24 cellular contexts compared by ENCODE assay signal in the genomic region with DNA sequence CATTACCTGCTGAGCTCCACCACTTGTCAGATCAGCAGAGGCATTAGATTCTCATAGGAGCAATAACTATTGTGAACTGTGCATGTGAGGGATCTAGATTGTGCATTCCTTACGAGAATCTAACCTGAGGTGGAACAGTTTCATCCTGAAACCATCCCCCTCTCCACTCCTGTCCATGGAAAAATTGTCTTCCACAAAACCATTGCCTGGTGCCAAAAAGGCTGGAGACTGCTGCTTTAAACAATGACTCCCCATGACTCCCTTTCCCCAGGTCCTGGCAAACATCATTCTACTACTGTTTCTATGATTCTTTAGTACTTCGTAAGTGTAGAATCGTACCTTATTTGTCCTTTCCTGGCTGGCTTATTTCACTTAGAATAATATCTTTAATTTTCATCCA. TPM values are rescaled to one million over a fixed set of nuclear protein-coding genes. Genes with fewer than 3 reads are reported as not detected.
A peak's percentile ranks its signal among the peaks of the same experiment; 100 is the strongest.
DNase-seq lines count a peak whose midpoint lies in the region; ATAC-seq, FAIRE-seq and TF ChIP-seq lines count a peak whose summit lies in the region.
"Had no signal": no experiment of that assay in that cellular context is flagged by ENCODE, and none has a peak within 500 bp of the region (broad histone marks: within the 10 kb centered on the region; RNA-seq: fewer than 3 reads in every experiment).

No MANE protein-coding gene starts in this region.

- POLR2A ChIA-PET in HepG2 (lab: Yijun Ruan, JAX) = interaction anchor here (1.4 kb wide), 1 partner anchor 9 kb away, joined by 3 read pairs; no protein-coding TSS in a partner anchor

- peaks cover 27 to 66% of the 10 kb centered on the region in 2 experiments for H3K36me3 ChIP-seq in HepG2 (replicated peaks in 1 of 2; ENCODE audit: control insufficient read depth in 1 of 2, insufficient read depth in 2 of 2, low read length in 2 of 2)
- H3K36me3 ChIP-seq in right lobe of liver = peaks cover 5 to 61% (median 31%) of the 10 kb centered on the region in 4 donors
- peaks cover 85% of the 10 kb centered on the region for H3K36me3 ChIP-seq in endodermal cell (ENCODE audit: control insufficient read depth, insufficient read depth, low read length)

- ATAC-seq in HepG2 (no peak), right lobe of liver (no peak), HG03442 (IDR thresholded peaks at IDR 0.05; ENCODE audit: unreplicated experiment) (no peak), HG02623 (IDR thresholded peaks at IDR 0.05; ENCODE audit: unreplicated experiment) (no peak)
- ATAC-seq: Right ventricle myocardium inferior had no signal

- H3K27me3 Mint-ChIP-seq in activated T-helper 1 cell treated with anti-CD3 and anti-CD28 coated beads, Interleukin-12 subunit alpha, Interleukin-12 subunit beta, Interleukin-2, Interleukin-4 antibody, amounts not matched to agents 30 ng/mL and 10 ng/mL and 1 ng/mL, durations not matched to agents 14 hours and 24 hours and 36 hours (ENCODE audit: insufficient read depth) = no peaks in the 10 kb centered on the region
- H3K27me3 Mint-ChIP-seq in endodermal cell (ENCODE audit: insufficient read depth) (no peaks in the 10 kb centered on the region), type B pancreatic cell (no peaks in the 10 kb centered on the region)
- H3K27me3 Mint-ChIP-seq: B cell had no signal

- TF ChIP-seq EP300 in HepG2 (IDR thresholded peaks at IDR 0.05; ENCODE audit: low read depth in 2 of 2, low read length in 2 of 2) (no peak), HepG2 (CRISPR knock-in tag; IDR thresholded peaks at IDR 0.05; ENCODE audit: borderline replicate concordance) (no peak)

- no peak overlapping the region for H3K4me3 Mint-ChIP-seq in activated T-helper 1 cell treated with anti-CD3 and anti-CD28 coated beads, Interleukin-12 subunit alpha, Interleukin-12 subunit beta, Interleukin-2, Interleukin-4 antibody, amounts not matched to agents 30 ng/mL and 10 ng/mL and 1 ng/mL, durations not matched to agents 14 hours and 24 hours and 36 hours
- H3K4me3 Mint-ChIP-seq in endodermal cell = no peak overlapping the region
- no peak overlapping the region for H3K4me3 Mint-ChIP-seq in type B pancreatic cell
- H3K4me3 Mint-ChIP-seq: B cell, CD14-positive monocyte had no signal

- H3K27ac ChIP-seq in HepG2 (ENCODE audit: extremely low read length, insufficient read depth, low read length) (no peak overlapping the region), right lobe of liver (no peak overlapping the region), endodermal cell (ENCODE audit: low read depth, low read length) (no peak overlapping the region)
- H3K27ac ChIP-seq: GM23248, SJSA1 had no signal

- H3K4me2 ChIP-seq in HepG2 (ENCODE audit: low read depth, low read length) = no peak overlapping the region

- 97% methylated on average over 3 of the region's 3 CpGs for WGBS in HepG2 (ENCODE audit: low lambda C conversion rate)
- WGBS in right lobe of liver (ENCODE audit: insufficient coverage, low coverage, low lambda C conversion rate, missing lambda C conversion rate) = 93% methylated on average over 2 of the region's 3 CpGs
- 91 to 92% methylated on average over 3 of the region's 3 CpGs for WGBS in endodermal cell (ENCODE audit: insufficient coverage in 1 of 2, insufficient read length in 1 of 2), 2 experiments

- H4K20me1 ChIP-seq in HepG2 (ENCODE audit: insufficient read depth, low read length) = no peaks in the 10 kb centered on the region

- CTCF ChIA-PET in HepG2 (lab: Yijun Ruan, JAX; ENCODE audit: low intra/inter-chr PET ratio, low total read pairs) = no interaction called here

- H3K27me3 ChIP-seq in HepG2 (ENCODE audit: control insufficient read depth in 1 of 2, insufficient read depth in 2 of 2, low read length in 2 of 2) (no peaks in the 10 kb centered on the region), right lobe of liver (no peaks in the 10 kb centered on the region), endodermal cell (ENCODE audit: control insufficient read depth, insufficient read depth, low read length, poor library complexity, severe bottlenecking) (no peaks in the 10 kb centered on the region)
- H3K27me3 ChIP-seq: SJSA1 had no signal

- BruUV-seq in HepG2 (replicated peaks; lab: Mats Ljungman, UMichigan) = no TSS peak

- H3K9ac ChIP-seq in HepG2 (ENCODE audit: insufficient read depth, low read depth, low read length) = no peak overlapping the region
- H3K9ac ChIP-seq in endodermal cell (ENCODE audit: extremely low read depth, low read length, poor library complexity, severe bottlenecking) = no peak overlapping the region
- H3K9ac ChIP-seq: GM23248 had no signal

- H3K9me3 ChIP-seq in HepG2 (ENCODE audit: low read length) = no peaks in the 10 kb centered on the region
- H3K9me3 ChIP-seq in right lobe of liver = no peaks in the 10 kb centered on the region
- no peaks in the 10 kb centered on the region for H3K9me3 ChIP-seq in endodermal cell (ENCODE audit: control insufficient read depth, low read length)
- H3K9me3 ChIP-seq: HAP-1, SJSA1 had no signal

- no peaks in the 10 kb centered on the region for H3K79me2 ChIP-seq in HepG2 (ENCODE audit: insufficient read depth, low read length)

- FAIRE-seq in HepG2 (lab: Jason Lieb, UNC) = no peak
- FAIRE-seq: A204.1, GM12892 had no signal

- no peaks in the 10 kb centered on the region for H3K9me3 Mint-ChIP-seq in activated T-helper 1 cell treated with anti-CD3 and anti-CD28 coated beads, Interleukin-12 subunit alpha, Interleukin-12 subunit beta, Interleukin-2, Interleukin-4 antibody, amounts not matched to agents 30 ng/mL and 10 ng/mL and 1 ng/mL, durations not matched to agents 14 hours and 24 hours and 36 hours
- no peaks in the 10 kb centered on the region for H3K9me3 Mint-ChIP-seq in endodermal cell
- H3K9me3 Mint-ChIP-seq in type B pancreatic cell = no peaks in the 10 kb centered on the region
- H3K9me3 Mint-ChIP-seq: CD14-positive monocyte had no signal

- no peak for TF ChIP-seq RAD21 in HepG2 (CRISPR knock-in tag; IDR thresholded peaks at IDR 0.05)

- intact Hi-C loops in HepG2 (cut with micrococcal nuclease; ENCODE audit: unreplicated experiment) = no loop called here
- intact Hi-C loops in right lobe of liver (cut with DNase I) = no loop called here
- intact Hi-C loops in activated T-helper 1 cell treated with anti-CD3 and anti-CD28 coated beads, Interleukin-12 subunit alpha, Interleukin-12 subunit beta, Interleukin-2, Interleukin-4 antibody, amounts not matched to agents 30 ng/mL and 10 ng/mL and 1 ng/mL, durations not matched to agents 14 hours and 24 hours and 36 hours (cut with micrococcal nuclease) = no loop called here

- peak overlapping the region; percentile 30 for H3K27ac Mint-ChIP-seq in activated T-helper 1 cell treated with anti-CD3 and anti-CD28 coated beads, Interleukin-12 subunit alpha, Interleukin-12 subunit beta, Interleukin-2, Interleukin-4 antibody, amounts not matched to agents 30 ng/mL and 10 ng/mL and 1 ng/mL, durations not matched to agents 14 hours and 24 hours and 36 hours
- H3K27ac Mint-ChIP-seq in endodermal cell (peak overlapping the region; percentile 69), type B pancreatic cell (peak overlapping the region; percentile 42)
- H3K27ac Mint-ChIP-seq: B cell had no signal

- TF ChIP-seq POLR2A in HepG2 (IDR thresholded peaks at IDR 0.05; ENCODE audit: insufficient read depth in 1 of 2, low read depth in 2 of 2, low read length in 2 of 2) (no peak), right lobe of liver (IDR thresholded peaks at IDR 0.05) (no peak)

- peaks cover 21% of the 10 kb centered on the region for H3K36me3 Mint-ChIP-seq in activated T-helper 1 cell treated with anti-CD3 and anti-CD28 coated beads, Interleukin-12 subunit alpha, Interleukin-12 subunit beta, Interleukin-2, Interleukin-4 antibody, amounts not matched to agents 30 ng/mL and 10 ng/mL and 1 ng/mL, durations not matched to agents 14 hours and 24 hours and 36 hours (ENCODE audit: low read depth)
- H3K36me3 Mint-ChIP-seq in endodermal cell (ENCODE audit: low read depth) (peaks cover 68% of the 10 kb centered on the region), type B pancreatic cell (peaks cover 23% of the 10 kb centered on the region)

- H3K4me1 ChIP-seq in HepG2 (ENCODE audit: insufficient read depth, low read length) = peaks cover 12% of the 10 kb centered on the region
- H3K4me1 ChIP-seq in right lobe of liver = peaks cover 0 to 10% (median 0%) of the 10 kb centered on the region in 4 donors
- no peaks in the 10 kb centered on the region for H3K4me1 ChIP-seq in endodermal cell (ENCODE audit: control insufficient read depth, insufficient read depth, low read length)
- H3K4me1 ChIP-seq: HAP-1, SJSA1 had no signal

- H3K4me3 ChIP-seq in HepG2 (replicated peaks in 1 of 3; ENCODE audit: insufficient read depth in 1 of 3, low read depth in 2 of 3, low read length in 3 of 3) (no peak overlapping the region), right lobe of liver (no peak overlapping the region), endodermal cell (ENCODE audit: low read length) (no peak overlapping the region)
- H3K4me3 ChIP-seq: GM23248, HAP-1, SJSA1 had no signal

- in situ Hi-C loops in HepG2 (cut with HindIII; ENCODE audit: extremely low pct_ligation_motif_present, low pct_unique_long_range_greater_than_20kb) = no loop called here

- TF ChIP-seq CTCF in HepG2 (CRISPR knock-in tag; IDR thresholded peaks at IDR 0.05) (no peak), right lobe of liver (IDR thresholded peaks at IDR 0.05) (no peak), endodermal cell (conservative IDR thresholded peaks at IDR 0.05) (no peak), type B pancreatic cell (conservative IDR thresholded peaks at IDR 0.05) (no peak)

- no peaks in the 10 kb centered on the region for H3K4me1 Mint-ChIP-seq in activated T-helper 1 cell treated with anti-CD3 and anti-CD28 coated beads, Interleukin-12 subunit alpha, Interleukin-12 subunit beta, Interleukin-2, Interleukin-4 antibody, amounts not matched to agents 30 ng/mL and 10 ng/mL and 1 ng/mL, durations not matched to agents 14 hours and 24 hours and 36 hours (ENCODE audit: low read depth)
- H3K4me1 Mint-ChIP-seq in endodermal cell (peaks cover 12% of the 10 kb centered on the region), type B pancreatic cell (ENCODE audit: unreplicated experiment) (no peaks in the 10 kb centered on the region)
- H3K4me1 Mint-ChIP-seq: B cell, CD14-positive monocyte had no signal

- H2AFZ ChIP-seq in HepG2 (ENCODE audit: low read length) = no peak overlapping the region
- H2AFZ ChIP-seq: GM23248 had no signal

- DNase-seq in HepG2 (ENCODE audit: low spot score) = no peak
- DNase-seq in right lobe of liver = no peak
- DNase-seq in activated T-helper 1 cell treated with anti-CD3 and anti-CD28 coated beads, Interleukin-12 subunit alpha, Interleukin-12 subunit beta, Interleukin-2, Interleukin-4 antibody, amounts not matched to agents 30 ng/mL and 10 ng/mL and 1 ng/mL, durations not matched to agents 14 hours and 24 hours and 36 hours (ENCODE audit: low spot score) = no peak
- DNase-seq in endodermal cell = no peak
- no peak for DNase-seq in type B pancreatic cell (ENCODE audit: extremely low spot score, unreplicated experiment)
- DNase-seq in COLO829 (ENCODE audit: low spot score) = no peak
- DNase-seq: GM23248, MM.1S, NCI-H1048, NCI-H1417 treated with DMSO at 0.1 percent for 48 hours, NCI-H1930, NCI-H2171, NCI-H345, NCI-H524, NCI-H82 had no signal

RNA-seq across cellular contexts. Expression of a gene that starts 9.7 kb away (rescaled TPM):
- total RNA-seq in HepG2 (2016; rRNA removed; fragmentation: Illumina TruSeq; extraction: Trizol) (140 and 151 TPM in 2 replicates), right lobe of liver (10 to 100 TPM; 34.8 to 84.3 (median 42.7) TPM), endodermal cell (100 to 1,000 TPM; 194 to 213 TPM), type B pancreatic cell (ENCODE audit: low replicate concordance) (164 and 201 TPM in 2 replicates)
- 70.8 and 95.6 TPM in 2 replicates for total RNA-seq in HepG2 (2016; cell fraction: cytosol; rRNA removed; fragmentation: Illumina TruSeq; extraction: Trizol; ENCODE audit: low read depth)
- 132 and 137 TPM in 2 replicates for total RNA-seq in HepG2 (2016; cell fraction: insoluble cytoplasmic fraction; rRNA removed; fragmentation: Illumina TruSeq; extraction: Trizol)
- total RNA-seq in HepG2 (2016; cell fraction: membrane; rRNA removed; fragmentation: Illumina TruSeq; extraction: Trizol) = 86.4 and 104 TPM in 2 replicates
- 52.8 and 64.0 TPM in 2 replicates for total RNA-seq in HepG2 (2016; cell fraction: nucleus; rRNA removed; fragmentation: Illumina TruSeq; extraction: Trizol)
- 244 and 285 TPM in 2 replicates for polyA plus RNA-seq in HepG2 (2011; rRNA removed)
- polyA plus RNA-seq in HepG2 (2011; cell fraction: cytosol; rRNA removed) = 208 and 234 TPM in 2 replicates
- polyA plus RNA-seq in HepG2 (2011; cell fraction: nucleus; rRNA removed) = 71.4 and 86.5 TPM in 2 replicates
- polyA plus RNA-seq in HepG2 (2012) = 331 and 366 TPM in 2 replicates
- polyA plus RNA-seq in HepG2 (2016; cell fraction: cytosol; fragmentation: Illumina TruSeq; extraction: Trizol; ENCODE audit: low read depth) = 170 and 195 TPM in 2 replicates
- 370 and 446 TPM in 2 replicates for polyA plus RNA-seq in HepG2 (2016; cell fraction: insoluble cytoplasmic fraction; fragmentation: Illumina TruSeq; extraction: Trizol; ENCODE audit: low read depth)
- polyA plus RNA-seq in HepG2 (2016; cell fraction: membrane; fragmentation: Illumina TruSeq; extraction: Trizol; ENCODE audit: low read depth) = 217 and 229 TPM in 2 replicates
- 196 and 204 TPM in 2 replicates for polyA plus RNA-seq in HepG2 (2016; cell fraction: nucleus; fragmentation: Illumina TruSeq; extraction: Trizol; ENCODE audit: insufficient read depth, low read depth)
- polyA minus RNA-seq in HepG2 (2011; rRNA and poly(A)+ RNA removed; ENCODE audit: low replicate concordance) = 201 and 224 TPM in 2 replicates
- 65.3 and 87.8 TPM in 2 replicates for polyA minus RNA-seq in HepG2 (2011; cell fraction: cytosol; rRNA and poly(A)+ RNA removed)
- polyA minus RNA-seq in HepG2 (2011; cell fraction: nucleus; rRNA and poly(A)+ RNA removed) = 48.7 and 54.5 TPM in 2 replicates
- total RNA-seq in activated T-helper 1 cell treated with anti-CD3 and anti-CD28 coated beads, Interleukin-12 subunit alpha, Interleukin-12 subunit beta, Interleukin-2, Interleukin-4 antibody, amounts not matched to agents 30 ng/mL and 10 ng/mL and 1 ng/mL, durations not matched to agents 14 hours and 24 hours and 36 hours = 92.0 and 104 TPM in 2 replicates
- 214 TPM for polyA plus RNA-seq in endodermal cell (2013, experiment 1 of 2)
- 205 TPM for polyA plus RNA-seq in endodermal cell (2013, experiment 2 of 2)

RNA-seq across cellular contexts. Expression of a gene that starts 52.0 kb away (rescaled TPM):
- total RNA-seq in HepG2 (2016; rRNA removed; fragmentation: Illumina TruSeq; extraction: Trizol) (not detected in 2 replicates), right lobe of liver (10 to 100 TPM; 14.4 to 39.6 (median 26.3) TPM), endodermal cell (10 to 100 TPM; 19.0 to 41.6 TPM), type B pancreatic cell (ENCODE audit: low replicate concordance) (83.9 and 85.2 TPM in 2 replicates)
- not detected in 2 replicates for total RNA-seq in HepG2 (2016; cell fraction: cytosol; rRNA removed; fragmentation: Illumina TruSeq; extraction: Trizol; ENCODE audit: low read depth)
- total RNA-seq in HepG2 (2016; cell fraction: insoluble cytoplasmic fraction; rRNA removed; fragmentation: Illumina TruSeq; extraction: Trizol) = not detected in 2 replicates
- total RNA-seq in HepG2 (2016; cell fraction: membrane; rRNA removed; fragmentation: Illumina TruSeq; extraction: Trizol) = not detected in 2 replicates
- not detected in 2 replicates for total RNA-seq in HepG2 (2016; cell fraction: nucleus; rRNA removed; fragmentation: Illumina TruSeq; extraction: Trizol)
- not detected in 2 replicates for polyA plus RNA-seq in HepG2 (2011; rRNA removed)
- not detected in 2 replicates for polyA plus RNA-seq in HepG2 (2011; cell fraction: cytosol; rRNA removed)
- polyA plus RNA-seq in HepG2 (2011; cell fraction: nucleus; rRNA removed) = 0.17 TPM in 1 of 2 replicates, not detected in the other
- polyA plus RNA-seq in HepG2 (2012) = not detected in 2 replicates
- polyA plus RNA-seq in HepG2 (2016; cell fraction: cytosol; fragmentation: Illumina TruSeq; extraction: Trizol; ENCODE audit: low read depth) = not detected in 2 replicates
- not detected in 2 replicates for polyA plus RNA-seq in HepG2 (2016; cell fraction: insoluble cytoplasmic fraction; fragmentation: Illumina TruSeq; extraction: Trizol; ENCODE audit: low read depth)
- not detected in 2 replicates for polyA plus RNA-seq in HepG2 (2016; cell fraction: membrane; fragmentation: Illumina TruSeq; extraction: Trizol; ENCODE audit: low read depth)
- polyA plus RNA-seq in HepG2 (2016; cell fraction: nucleus; fragmentation: Illumina TruSeq; extraction: Trizol; ENCODE audit: insufficient read depth, low read depth) = not detected in 2 replicates
- not detected in 2 replicates for polyA minus RNA-seq in HepG2 (2011; rRNA and poly(A)+ RNA removed; ENCODE audit: low replicate concordance)
- polyA minus RNA-seq in HepG2 (2011; cell fraction: cytosol; rRNA and poly(A)+ RNA removed) = not detected in 2 replicates
- polyA minus RNA-seq in HepG2 (2011; cell fraction: nucleus; rRNA and poly(A)+ RNA removed) = not detected in 2 replicates
- total RNA-seq in activated T-helper 1 cell treated with anti-CD3 and anti-CD28 coated beads, Interleukin-12 subunit alpha, Interleukin-12 subunit beta, Interleukin-2, Interleukin-4 antibody, amounts not matched to agents 30 ng/mL and 10 ng/mL and 1 ng/mL, durations not matched to agents 14 hours and 24 hours and 36 hours = 6.1 and 7.3 TPM in 2 replicates
- polyA plus RNA-seq in endodermal cell (2013, experiment 1 of 2) = 31.0 TPM
- polyA plus RNA-seq in endodermal cell (2013, experiment 2 of 2) = 29.1 TPM
